ENCODE assay signal across 7 cellular contexts in the genomic region with DNA sequence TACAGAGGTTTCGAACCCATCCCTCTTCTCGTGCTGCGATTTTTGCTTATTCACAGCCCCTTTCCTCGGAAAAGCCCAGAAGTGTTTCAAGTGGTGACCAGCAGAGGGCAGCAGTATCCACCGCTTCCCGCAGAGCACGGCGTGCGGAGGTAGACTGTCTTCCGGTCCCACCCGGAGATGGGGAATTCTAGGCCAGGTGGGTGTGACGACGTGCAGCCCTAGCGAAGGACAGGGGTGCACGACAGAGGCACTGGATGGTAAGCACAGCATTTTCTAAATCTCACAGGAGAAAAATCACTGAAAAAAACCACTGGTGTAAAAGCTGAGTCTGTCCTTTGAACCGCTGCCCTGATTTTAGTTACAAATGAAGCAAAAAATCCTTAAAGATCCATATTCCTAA. TPM values are rescaled to one million over a fixed set of nuclear protein-coding genes. Genes with fewer than 3 reads are reported as not detected.
DNase-seq lines count a peak whose midpoint lies in the region; ATAC-seq, FAIRE-seq and TF ChIP-seq lines count a peak whose summit lies in the region.

No MANE protein-coding gene starts in this region.

- in situ Hi-C loops in K562 (cut with MboI) = no loop called here

- peak; percentile 73 to 77 (median 73) for TF ChIP-seq CTCF in K562 (IDR thresholded peaks at IDR 0.05 in 2 of 3, conservative IDR thresholded peaks at IDR 0.05 in 1 of 3; ENCODE audit: insufficient read depth in 2 of 3, low read depth in 1 of 3, low read length in 3 of 3)

- intact Hi-C loops in K562 (cut with micrococcal nuclease) = loop anchor here (1.0 to 5.0 kb wide), 3 partner anchors 368 to 454 kb away; no protein-coding TSS in a partner anchor

- H3K9ac ChIP-seq in K562 (ENCODE audit: insufficient read depth in 1 of 2, low read depth in 2 of 2, low read length in 2 of 2) = no peak overlapping the region
- peak overlapping the region; percentile 4 for H3K9ac ChIP-seq in iPS-15b (ENCODE audit: low read depth, low read length)

- H3K4me2 ChIP-seq in K562 (ENCODE audit: insufficient read depth, low read length) = peak overlapping the region; percentile 66; the same call in 1 of the 2 replicates

- no peaks in the 10 kb centered on the region for H3K9me1 ChIP-seq in K562 (ENCODE audit: control insufficient read depth, insufficient read depth, low read length)

- H3K9me3 ChIP-seq in K562 (replicated peaks; ENCODE audit: control insufficient read depth, insufficient read depth, low read depth, low read length) (no peaks in the 10 kb centered on the region), iPS-15b (ENCODE audit: control insufficient read depth, insufficient read depth, low read length) (no peaks in the 10 kb centered on the region)

- no peaks in the 10 kb centered on the region for H3K79me2 ChIP-seq in K562 (ENCODE audit: control insufficient read depth, insufficient read depth, low read length)

- H3K4me3 ChIP-seq in K562 (no peak overlapping the region), iPS-15b (ENCODE audit: low read depth, low read length) (no peak overlapping the region)

- no peak overlapping the region for H3K27ac ChIP-seq in K562 (ENCODE audit: extremely low read depth, low read depth, low read length)

- H4K20me1 ChIP-seq in K562 (replicated peaks; ENCODE audit: control insufficient read depth, insufficient read depth, low read length) = no peaks in the 10 kb centered on the region

- peaks cover 0 to 3% of the 10 kb centered on the region in 2 experiments; a peak in 1 of 5 replicates for H3K4me1 ChIP-seq in K562 (replicated peaks in 1 of 2; ENCODE audit: control insufficient read depth in 2 of 2, insufficient read depth in 2 of 2, low read length in 2 of 2)
- H3K4me1 ChIP-seq in iPS-15b (ENCODE audit: control insufficient read depth, insufficient read depth, low read length) = peaks cover 11% of the 10 kb centered on the region

- no peak for TF ChIP-seq POLR2A in K562 (conservative IDR thresholded peaks at IDR 0.05)

- H3K27me3 ChIP-seq in K562 (ENCODE audit: control insufficient read depth in 2 of 2, insufficient read depth in 2 of 2, low read length in 2 of 2) (no peaks in the 10 kb centered on the region; a peak in 1 of 5 replicates), iPS-15b (ENCODE audit: control insufficient read depth, insufficient read depth, low read length) (no peaks in the 10 kb centered on the region)

- FAIRE-seq in GM18507 (lab: Jason Lieb, UNC) (peak; percentile 97), K562 (lab: Jason Lieb, UNC) (peak; percentile 88)

- TF ChIP-seq RAD21 in K562 (CRISPR knock-in tag; conservative IDR thresholded peaks at IDR 0.05 in 1 of 2, IDR thresholded peaks at IDR 0.05 in 1 of 2) = peak; percentile 75

- BruUV-seq in K562 (replicated peaks; lab: Mats Ljungman, UMichigan) = no TSS peak

- CTCF ChIA-PET in K562 (lab: Yijun Ruan, JAX; ENCODE audit: low intra/inter-chr PET ratio) = interaction anchor here (0.5 to 1.1 kb wide), 5 partner anchors 137 to 787 kb away, joined by 3 to 7 read pairs (median 4); no protein-coding TSS in a partner anchor

- no peak for TF ChIP-seq EP300 in K562 (IDR thresholded peaks at IDR 0.05; ENCODE audit: low read length)

- POLR2A ChIA-PET in K562 (lab: Yijun Ruan, JAX) = no interaction called here

- WGBS in K562 (ENCODE audit: insufficient coverage, low coverage, missing lambda C conversion rate) = 2% methylated on average over 11 of the region's 16 CpGs

- H2AFZ ChIP-seq in K562 (ENCODE audit: low read depth, low read length) = peak overlapping the region; percentile 85

- ATAC-seq in HG02884 (IDR thresholded peaks at IDR 0.05; ENCODE audit: unreplicated experiment) = peak; percentile 94
- ATAC-seq in K562 = peak; percentile 98

- DNase-seq in GM18507 (ENCODE audit: extremely low spot score, insufficient read length, low read depth) = peak; percentile 57
- peak; percentile 74 for DNase-seq in NCI-H146 (lab: John Stamatoyannopoulos, UW)
- peak; percentile 52 for DNase-seq in T1000 (lab: John Stamatoyannopoulos, UW)
- peak; percentile 69 to 74 (median 72) for DNase-seq in K562 (ENCODE audit: extremely low read depth in 1 of 4, low spot score in 3 of 4)
- DNase-seq in smooth muscle cell of the brain vasculature (ENCODE audit: low read depth, low spot score) = peak; percentile 33

- no peaks in the 10 kb centered on the region for H3K36me3 ChIP-seq in K562 (ENCODE audit: control insufficient read depth, insufficient read depth, low read length)
- H3K36me3 ChIP-seq in iPS-15b (ENCODE audit: control insufficient read depth, insufficient read depth, low read length) = no peaks in the 10 kb centered on the region

TF ChIP-seq in K562, 482 proteins besides CTCF, POLR2A, EP300 and RAD21 (continues in another document):
- TF ChIP-seq C11orf30 (IDR thresholded peaks at IDR 0.05; ENCODE audit: low read depth) = peak; percentile 47; the same call in 1 of the 2 replicates
- peak; percentile 23; the same call in 1 of the 2 replicates for TF ChIP-seq ZNF316 (IDR thresholded peaks at IDR 0.05)
- TF ChIP-seq MYC (IDR thresholded peaks at IDR 0.05; ENCODE audit: low read depth, low read length) = peak; percentile 36; the same call in 1 of the 2 replicates
- no peak for TF ChIP-seq MYC (CRISPR knock-in tag; IDR thresholded peaks at IDR 0.05; ENCODE audit: borderline replicate concordance, low read depth)

RNA-seq across cellular contexts. Expression of gene PSMD6, which starts 7.4 kb away (rescaled TPM):
- 52.0 and 118 TPM in 2 replicates for total RNA-seq in K562 (2011; cell fraction: chromatin; rRNA removed; ENCODE audit: low replicate concordance)
- 31.7 and 37.4 TPM in 2 replicates for total RNA-seq in K562 (2011; cell fraction: nucleolus; rRNA removed)
- total RNA-seq in K562 (2011; cell fraction: nucleoplasm; rRNA removed) = 70.8 and 91.3 TPM in 2 replicates
- 115 and 121 TPM in 2 replicates for total RNA-seq in K562 (2014; rRNA removed)
- total RNA-seq in K562 (2014; rRNA removed; fragmentation: Illumina TruSeq; extraction: Trizol) = 133 and 151 TPM in 2 replicates
- total RNA-seq in K562 (2015; rRNA removed; fragmentation: Illumina TruSeq; extraction: Trizol) = 119 and 122 TPM in 2 replicates
- 104 and 108 TPM in 2 replicates for total RNA-seq in K562 (2021)
- 60.0 and 78.2 TPM in 2 replicates for polyA plus RNA-seq in K562 (2011; rRNA removed)
- 35.3 and 38.0 TPM in 2 replicates for polyA plus RNA-seq in K562 (2011; cell fraction: cytosol; rRNA removed)
- 57.3 and 62.7 TPM in 2 replicates for polyA plus RNA-seq in K562 (2011; cell fraction: nucleus; rRNA removed)
- 73.0 and 141 TPM in 2 replicates for polyA plus RNA-seq in K562 (2012)
- 106 and 113 TPM in 2 replicates for polyA plus RNA-seq in K562 (2014; fragmentation: Illumina TruSeq; extraction: Trizol)
- 100 to 1,000 TPM in 1 of 2 experiments, 10 to 100 TPM in 1; 82.4 to 100 TPM for polyA plus RNA-seq in K562 (2014; fragmentation: Nextera tagmentation; extraction: Ambion mirVana)
- 113 TPM in 2 replicates for polyA plus RNA-seq in K562 (2014; rRNA removed)
- polyA minus RNA-seq in K562 (2011; rRNA and poly(A)+ RNA removed) = 72.0 and 80.5 TPM in 2 replicates
- 27.1 and 29.2 TPM in 2 replicates for polyA minus RNA-seq in K562 (2011; cell fraction: cytosol; rRNA and poly(A)+ RNA removed)
- 57.6 and 75.4 TPM in 2 replicates for polyA minus RNA-seq in K562 (2011; cell fraction: nucleus; rRNA and poly(A)+ RNA removed)
